Comparison of ENCODE assay signal across 11 cellular contexts in genomic region chr17:78184868-78185267, GRCh38. TPM values are rescaled to one million over a fixed set of nuclear protein-coding genes. Genes with fewer than 3 reads are reported as not detected.
DNase-seq lines count a peak whose midpoint lies in the region; ATAC-seq and TF ChIP-seq lines count a peak whose summit lies in the region.
"Had no signal": no experiment of that assay in that cellular context is flagged by ENCODE, and none has a peak within 500 bp of the region (broad histone marks: within the 10 kb centered on the region; RNA-seq: fewer than 3 reads in every experiment).

No MANE protein-coding gene starts in this region.

- H3K9ac ChIP-seq in HCT116 (ENCODE audit: low read length) (peak overlapping the region; percentile 98; the same call in 1 of the 2 replicates), mesenchymal stem cell (ENCODE audit: low read length) (no peak overlapping the region)

- intact Hi-C loops in A673 (cut with micrococcal nuclease; ENCODE audit: unreplicated experiment) (no loop called here), HCT116 (cut with micrococcal nuclease) (no loop called here)

- RAD21 ChIA-PET in HCT116 (lab: Charles Lee; ENCODE audit: low non-redundant PET in 1 of 2, low total read pairs in 2 of 2, uncharacterized antibody in 2 of 2, unreplicated experiment in 2 of 2) = no interaction called here

- H3K79me1 ChIP-seq in mesenchymal stem cell (replicated peaks; ENCODE audit: low read length, poor library complexity, severe bottlenecking) = peaks cover 18% of the 10 kb centered on the region

- TF ChIP-seq CTCF in A673 (conservative IDR thresholded peaks at IDR 0.05; ENCODE audit: low read depth, low read length) = no peak
- TF ChIP-seq CTCF in HCT116 (IDR thresholded peaks at IDR 0.05 in 2 of 3, conservative IDR thresholded peaks at IDR 0.05 in 1 of 3; ENCODE audit: borderline replicate concordance in 1 of 3, insufficient read depth in 1 of 3, low read depth in 2 of 3, low read length in 2 of 3) = no peak

- peaks cover 32% of the 10 kb centered on the region for H3K4me1 Mint-ChIP-seq in activated naive CD8-positive, alpha-beta T cell treated with anti-CD3 and anti-CD28 coated beads, Interleukin-2, amount 50 U/mL, for 24 hours

- no peaks in the 10 kb centered on the region for H3K9me3 ChIP-seq in A673 (ENCODE audit: low read depth, low read length, poor library complexity, severe bottlenecking)
- H3K9me3 ChIP-seq in HCT116 (ENCODE audit: control insufficient read depth in 1 of 2, insufficient read depth in 1 of 2, low read depth in 1 of 2, low read length in 2 of 2) = no peaks in the 10 kb centered on the region
- no peaks in the 10 kb centered on the region for H3K9me3 ChIP-seq in mesenchymal stem cell (ENCODE audit: control insufficient read depth, low read length)

- POLR2A ChIA-PET in A673 (lab: Charles Lee; ENCODE audit: low non-redundant PET) = no interaction called here
- POLR2A ChIA-PET in HCT116 (lab: Charles Lee) = interaction anchor here (4.1 kb wide), 1 partner anchor 10 kb away, joined by 44 read pairs; no protein-coding TSS in a partner anchor

- peak overlapping the region; percentile 84 for H3K4me3 Mint-ChIP-seq in activated naive CD8-positive, alpha-beta T cell treated with anti-CD3 and anti-CD28 coated beads, Interleukin-2, amount 50 U/mL, for 24 hours

- 93% methylated on average over 3 of the region's 9 CpGs for WGBS in mesenchymal stem cell

- CTCF ChIA-PET in A673 (lab: Charles Lee) (no interaction called here), HCT116 (lab: Charles Lee) (interaction anchor here (0.9 to 1.5 kb wide), 3 partner anchors 100 to 166 kb away, joined by 3 read pairs; no protein-coding TSS in a partner anchor)

- H4K8ac ChIP-seq in mesenchymal stem cell (ENCODE audit: low read length) = peak overlapping the region; percentile 10

- H3K27me3 Mint-ChIP-seq in activated naive CD8-positive, alpha-beta T cell treated with anti-CD3 and anti-CD28 coated beads, Interleukin-2, amount 50 U/mL, for 24 hours = no peaks in the 10 kb centered on the region

- H2BK5ac ChIP-seq in mesenchymal stem cell (ENCODE audit: low read depth, low read length, poor library complexity, severe bottlenecking) = no peak overlapping the region

- ATAC-seq in HCT116 (no peak), HG02938 (IDR thresholded peaks at IDR 0.05; ENCODE audit: unreplicated experiment) (no peak), GM21717 (IDR thresholded peaks at IDR 0.05; ENCODE audit: unreplicated experiment) (no peak)
- ATAC-seq in activated naive CD8-positive, alpha-beta T cell treated with anti-CD3 and anti-CD28 coated beads, Interleukin-2, amount 50 U/mL, for 24 hours = no peak

- peaks cover 49% of the 10 kb centered on the region for H3K36me3 ChIP-seq in A673 (ENCODE audit: insufficient read depth, low read length, poor library complexity, severe bottlenecking)
- H3K36me3 ChIP-seq in HCT116 (ENCODE audit: control insufficient read depth in 1 of 2, insufficient read depth in 2 of 2, low read length in 2 of 2) = peaks cover 37 to 47% of the 10 kb centered on the region in 2 experiments
- no peaks in the 10 kb centered on the region for H3K36me3 ChIP-seq in mesenchymal stem cell (ENCODE audit: control insufficient read depth in 1 of 2, insufficient read depth in 2 of 2, low read depth in 1 of 2, low read length in 2 of 2)

- H3K14ac ChIP-seq in mesenchymal stem cell (ENCODE audit: low read length in 2 of 2) = no peak overlapping the region

- H2AK5ac ChIP-seq in mesenchymal stem cell (ENCODE audit: low read length, severe bottlenecking) = no peak overlapping the region

- H2BK12ac ChIP-seq in mesenchymal stem cell (ENCODE audit: low read length in 2 of 2) = no peak overlapping the region

- H3K23ac ChIP-seq in mesenchymal stem cell (ENCODE audit: low read length in 2 of 2) = no peak overlapping the region

- TF ChIP-seq POLR2A in HCT116 (IDR thresholded peaks at IDR 0.05; ENCODE audit: borderline replicate concordance, extremely low read depth, insufficient read depth, insufficient read length) = no peak

- H3K79me2 ChIP-seq in HCT116 (ENCODE audit: insufficient read depth, low read length) = peaks cover 83% of the 10 kb centered on the region

- no peak overlapping the region for H2BK120ac ChIP-seq in mesenchymal stem cell (ENCODE audit: low read depth, low read length)

- DNase-seq in A673 (ENCODE audit: low spot score) (no peak), HCT116 (ENCODE audit: low read depth, low spot score) (no peak), mesenchymal stem cell (peak; percentile 18), GDM1 (lab: John Stamatoyannopoulos, UW) (no peak), SW480 (ENCODE audit: low spot score) (no peak)
- no peak for DNase-seq in activated naive CD8-positive, alpha-beta T cell treated with anti-CD3 and anti-CD28 coated beads, Interleukin-2, amount 50 U/mL, for 24 hours
- DNase-seq: NCI-H1930; stimulated activated CD4-positive, alpha-beta T cell treated with anti-CD3 and anti-CD28 coated beads, Interleukin-4, amount 100 ng/mL, for 24 hours had no signal

- no peak overlapping the region for H4K91ac ChIP-seq in mesenchymal stem cell (ENCODE audit: low read length)

- no peaks in the 10 kb centered on the region for H3K9me3 Mint-ChIP-seq in activated naive CD8-positive, alpha-beta T cell treated with anti-CD3 and anti-CD28 coated beads, Interleukin-2, amount 50 U/mL, for 24 hours

- no peak overlapping the region for H2BK15ac ChIP-seq in mesenchymal stem cell (ENCODE audit: low read depth, poor library complexity, severe bottlenecking)

- H3K18ac ChIP-seq in mesenchymal stem cell (ENCODE audit: low read depth in 1 of 2, low read length in 2 of 2) = no peak overlapping the region

- BruUV-seq in A673 (replicated peaks; lab: Mats Ljungman, UMichigan) = no TSS peak
- no TSS peak for BruUV-seq in HCT116 (replicated peaks; lab: Mats Ljungman, UMichigan)

- H2AFZ ChIP-seq in HCT116 (ENCODE audit: low read depth, low read length, poor library complexity, severe bottlenecking) (no peak overlapping the region), mesenchymal stem cell (ENCODE audit: low read depth, low read length) (no peak overlapping the region)

- H3K27ac Mint-ChIP-seq in activated naive CD8-positive, alpha-beta T cell treated with anti-CD3 and anti-CD28 coated beads, Interleukin-2, amount 50 U/mL, for 24 hours = peak overlapping the region; percentile 53

- H3K4me1 ChIP-seq in A673 (ENCODE audit: insufficient read depth, low read length, poor library complexity, severe bottlenecking) (peaks cover 17% of the 10 kb centered on the region), HCT116 (ENCODE audit: control insufficient read depth in 1 of 2, insufficient read depth in 2 of 2, low read length in 2 of 2) (peaks cover 18 to 50% of the 10 kb centered on the region in 2 experiments), mesenchymal stem cell (ENCODE audit: control insufficient read depth, insufficient read depth, low read depth, low read length) (peaks cover 38% of the 10 kb centered on the region)

- H3K27me3 ChIP-seq in A673 (replicated peaks; ENCODE audit: insufficient read depth, low read depth, low read length, poor library complexity) (no peaks in the 10 kb centered on the region), HCT116 (ENCODE audit: insufficient read depth, low read length) (no peaks in the 10 kb centered on the region), mesenchymal stem cell (ENCODE audit: control insufficient read depth in 1 of 2, insufficient read depth in 1 of 2, low read length in 2 of 2) (no peaks in the 10 kb centered on the region)

- no peak overlapping the region for H3K4ac ChIP-seq in mesenchymal stem cell (ENCODE audit: low read depth in 1 of 2, low read length in 2 of 2)

- H3K4me3 ChIP-seq in A673 (ENCODE audit: low read depth, low read length, poor library complexity, severe bottlenecking) = peak overlapping the region; percentile 7
- H3K4me3 ChIP-seq in HCT116 (replicated peaks in 1 of 2; ENCODE audit: low read depth in 1 of 2, low read length in 2 of 2) = no peak overlapping the region
- no peak overlapping the region for H3K4me3 ChIP-seq in mesenchymal stem cell (ENCODE audit: insufficient read depth in 1 of 2, low read depth in 1 of 2, low read length in 2 of 2)

- peaks cover 39% of the 10 kb centered on the region for H3K36me3 Mint-ChIP-seq in activated naive CD8-positive, alpha-beta T cell treated with anti-CD3 and anti-CD28 coated beads, Interleukin-2, amount 50 U/mL, for 24 hours (ENCODE audit: low read depth)

- no peaks in the 10 kb centered on the region for H3K9me2 ChIP-seq in HCT116 (ENCODE audit: insufficient read depth)

- peak overlapping the region; percentile 99; the same call in 1 of the 2 replicates for H3K4me2 ChIP-seq in HCT116 (ENCODE audit: low read length)
- H3K4me2 ChIP-seq in mesenchymal stem cell (ENCODE audit: low read length, poor library complexity, severe bottlenecking) = peak overlapping the region; percentile 6

- no peak for TF ChIP-seq RAD21 in HCT116 (IDR thresholded peaks at IDR 0.05; ENCODE audit: low read depth)

- H4K20me1 ChIP-seq in HCT116 (ENCODE audit: insufficient read depth) = no peaks in the 10 kb centered on the region

- H3K27ac ChIP-seq in A673 (ENCODE audit: low read depth, low read length, poor library complexity, severe bottlenecking) (no peak overlapping the region), HCT116 (ENCODE audit: low read depth, low read length) (peak overlapping the region; percentile 36; the same call in 1 of the 2 replicates), mesenchymal stem cell (ENCODE audit: low read length, poor library complexity, severe bottlenecking) (peak overlapping the region; percentile 2)

TF ChIP-seq in HCT116, 20 proteins besides CTCF, POLR2A, EP300 and RAD21 (continues in another document):
- TF ChIP-seq JUND (IDR thresholded peaks at IDR 0.05) (no peak), TCF7L2 (IDR thresholded peaks at IDR 0.05; ENCODE audit: borderline replicate concordance, extremely low read depth, insufficient read depth, insufficient read length) (no peak)

RNA-seq across cellular contexts. Expression of gene TK1, which starts 2.0 kb away (rescaled TPM):
- total RNA-seq in A673 (2021) (133 and 136 TPM in 2 replicates), HCT116 (2021; ENCODE audit: unreplicated experiment) (315 TPM)
- 372 and 415 TPM in 2 replicates for polyA plus RNA-seq in HCT116 (2012)
- polyA plus RNA-seq in mesenchymal stem cell (2013, experiment 1 of 2) = 20.4 TPM
- polyA plus RNA-seq in mesenchymal stem cell (2013, experiment 2 of 2) = 21.2 TPM

RNA-seq across cellular contexts. Expression of gene AFMID, which starts 2.3 kb away (rescaled TPM):
- 64.1 and 65.0 TPM in 2 replicates for total RNA-seq in A673 (2021)
- 65.8 TPM for total RNA-seq in HCT116 (2021; ENCODE audit: unreplicated experiment)
- polyA plus RNA-seq in HCT116 (2012) = 71.4 and 82.5 TPM in 2 replicates
- 42.7 TPM for polyA plus RNA-seq in mesenchymal stem cell (2013, experiment 1 of 2)
- polyA plus RNA-seq in mesenchymal stem cell (2013, experiment 2 of 2) = 42.4 TPM

RNA-seq across cellular contexts. Expression of gene SYNGR2, which starts 16.5 kb away (rescaled TPM):
- 55.3 and 59.7 TPM in 2 replicates for total RNA-seq in A673 (2021)
- 148 TPM for total RNA-seq in HCT116 (2021; ENCODE audit: unreplicated experiment)
- polyA plus RNA-seq in HCT116 (2012) = 159 and 197 TPM in 2 replicates
- 42.5 TPM for polyA plus RNA-seq in mesenchymal stem cell (2013, experiment 1 of 2)
- 43.7 TPM for polyA plus RNA-seq in mesenchymal stem cell (2013, experiment 2 of 2)

RNA-seq across cellular contexts. Expression of gene BIRC5, which starts 29.2 kb away (rescaled TPM):
- total RNA-seq in A673 (2021) (158 and 160 TPM in 2 replicates), HCT116 (2021; ENCODE audit: unreplicated experiment) (140 TPM)
- polyA plus RNA-seq in HCT116 (2012) = 89.7 and 104 TPM in 2 replicates
- 8.4 TPM for polyA plus RNA-seq in mesenchymal stem cell (2013, experiment 1 of 2)
- 6.9 TPM for polyA plus RNA-seq in mesenchymal stem cell (2013, experiment 2 of 2)

RNA-seq across cellular contexts. Expression of gene C17orf99, which starts 38.7 kb away (rescaled TPM):
- not detected in 2 replicates for total RNA-seq in A673 (2021)
- total RNA-seq in HCT116 (2021; ENCODE audit: unreplicated experiment) = not detected
- polyA plus RNA-seq in HCT116 (2012) = not detected in 2 replicates
- polyA plus RNA-seq in mesenchymal stem cell (2013, experiment 1 of 2) = not detected
- polyA plus RNA-seq in mesenchymal stem cell (2013, experiment 2 of 2) = not detected
- total RNA-seq: omental fat pad had no signal
